ENCODE assay signal across 1 cellular context in genomic region chr17:31581022-31581483, GRCh38.
TF ChIP-seq lines count a peak whose summit lies in the region.

No MANE protein-coding gene starts in this region.

TF ChIP-seq in GM23338, 12 proteins besides CTCF, POLR2A, EP300 and RAD21 (continued from another document):
- TF ChIP-seq ZNF462 (CRISPR knock-in tag; IDR thresholded peaks at IDR 0.05) (no peak), ZNF114 (CRISPR knock-in tag; IDR thresholded peaks at IDR 0.05) (no peak), ZNF331 (CRISPR knock-in tag; IDR thresholded peaks at IDR 0.05; ENCODE audit: low read depth) (no peak), CREB1 (CRISPR knock-in tag; IDR thresholded peaks at IDR 0.05; ENCODE audit: low read depth) (no peak), EZH2phosphoT487 (IDR thresholded peaks at IDR 0.05; ENCODE audit: unreplicated experiment) (no peak), NANOG (IDR thresholded peaks at IDR 0.05; ENCODE audit: borderline replicate concordance) (no peak)
